In the genomic region with DNA sequence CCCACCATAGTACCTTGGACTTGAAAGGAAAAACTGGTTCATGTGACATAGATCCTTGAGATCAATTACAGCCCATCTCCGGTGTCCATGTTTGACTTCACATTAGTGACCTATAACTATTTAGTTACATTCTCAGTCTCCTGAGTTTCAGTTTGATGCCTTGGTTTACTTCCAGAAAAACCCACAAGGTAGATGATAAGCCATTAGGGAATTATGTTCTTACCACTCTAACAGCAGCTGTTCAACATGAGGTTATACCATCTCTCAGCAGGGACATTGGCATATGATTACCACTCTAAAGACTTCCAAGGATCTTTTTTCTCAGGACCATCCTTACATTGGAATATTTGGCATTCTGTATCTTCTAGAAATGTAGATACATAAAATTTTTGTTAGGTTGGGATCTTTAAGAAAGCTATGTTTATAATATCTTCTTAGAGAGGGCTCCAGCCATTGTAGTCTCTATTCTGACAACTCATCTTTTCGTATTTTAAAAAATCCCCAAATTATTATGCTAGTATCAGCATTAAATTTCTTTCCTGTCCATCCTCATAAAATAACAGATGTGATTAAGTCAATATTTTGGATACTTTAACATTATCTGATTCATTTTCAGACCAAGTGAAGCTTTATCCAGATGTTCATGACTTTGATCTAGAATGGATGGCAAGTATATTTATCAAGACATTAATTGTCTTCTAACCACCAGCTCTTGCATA, we compare ENCODE assay signal across 17 cellular contexts.
DNase-seq lines count a peak whose midpoint lies in the region; ATAC-seq, FAIRE-seq and TF ChIP-seq lines count a peak whose summit lies in the region.
"Had no signal": no experiment of that assay in that cellular context is flagged by ENCODE, and none has a peak within 500 bp of the region (broad histone marks: within the 10 kb centered on the region; RNA-seq: fewer than 3 reads in every experiment).

No MANE protein-coding gene starts in this region.

- H4K8ac ChIP-seq in trophoblast cell (ENCODE audit: low read depth, low read length): no peak overlapping the region

- no peak for ATAC-seq in activated CD8-positive, alpha-beta T cell treated with anti-CD3 and anti-CD28 coated beads for 36 hours
- ATAC-seq: GM12878, HCT116 had no signal

- H2AFZ ChIP-seq in trophoblast cell (ENCODE audit: insufficient read depth, low read length, poor library complexity): no peak overlapping the region

- CTCF ChIA-PET in activated CD8-positive, alpha-beta T cell treated with anti-CD3 and anti-CD28 coated beads for 36 hours (lab: Charles Lee): no interaction called here

- H3K27me3 ChIP-seq in trophoblast cell (ENCODE audit: insufficient read depth, low read length): no peaks in the 10 kb centered on the region
- H3K27me3 ChIP-seq: BLaER1 treated with 17β-estradiol and CSF1 and Interleukin-3, amounts not matched to agents 10 nM and 100 nM had no signal

- no peaks in the 10 kb centered on the region for H3K9me3 Mint-ChIP-seq in activated CD8-positive, alpha-beta T cell treated with anti-CD3 and anti-CD28 coated beads for 36 hours

- H3K4me3 ChIP-seq in trophoblast cell (ENCODE audit: low read depth, low read length): no peak overlapping the region
- no peak overlapping the region for H3K4me3 ChIP-seq in kidney (ENCODE audit: low read length in 2 of 2)
- H3K4me3 ChIP-seq: BLaER1 treated with 17β-estradiol and CSF1 and Interleukin-3, amounts not matched to agents 10 nM and 100 nM; GM12878 had no signal

- H2BK12ac ChIP-seq in trophoblast cell (ENCODE audit: low read length): no peak overlapping the region

- H4K91ac ChIP-seq in trophoblast cell (ENCODE audit: low read depth, low read length): no peak overlapping the region

- peaks cover 2% of the 10 kb centered on the region for H3K79me1 ChIP-seq in trophoblast cell (ENCODE audit: low read length)

- no peak overlapping the region for H3K4me3 Mint-ChIP-seq in activated CD8-positive, alpha-beta T cell treated with anti-CD3 and anti-CD28 coated beads for 36 hours

- no peak overlapping the region for H3K4me2 ChIP-seq in trophoblast cell (ENCODE audit: low read length)
- H3K4me2 ChIP-seq: BLaER1 treated with 17β-estradiol and CSF1 and Interleukin-3, amounts not matched to agents 10 nM and 100 nM had no signal

- no peaks in the 10 kb centered on the region for H3K36me3 Mint-ChIP-seq in activated CD8-positive, alpha-beta T cell treated with anti-CD3 and anti-CD28 coated beads for 36 hours (ENCODE audit: low read depth)

- no peak overlapping the region for H4K12ac ChIP-seq in trophoblast cell (ENCODE audit: low read depth, low read length)

- no peaks in the 10 kb centered on the region for H3K27me3 Mint-ChIP-seq in activated CD8-positive, alpha-beta T cell treated with anti-CD3 and anti-CD28 coated beads for 36 hours

- no peak overlapping the region for H2BK120ac ChIP-seq in trophoblast cell (ENCODE audit: insufficient read depth, low read length, poor library complexity)

- POLR2A ChIA-PET in activated CD8-positive, alpha-beta T cell treated with anti-CD3 and anti-CD28 coated beads for 36 hours (lab: Charles Lee): no interaction called here

- H3K27ac ChIP-seq in trophoblast cell (ENCODE audit: low read depth, low read length) (peak overlapping the region; percentile 25), kidney (ENCODE audit: low read depth in 2 of 2, low read length in 2 of 2) (no peak overlapping the region)
- H3K27ac ChIP-seq: BLaER1 treated with 17β-estradiol and CSF1 and Interleukin-3, amounts not matched to agents 10 nM and 100 nM had no signal

- no peak overlapping the region for H3K23ac ChIP-seq in trophoblast cell (ENCODE audit: low read length)

- peaks cover 3 to 7% of the 10 kb centered on the region in 2 experiments for H3K4me1 ChIP-seq in trophoblast cell (ENCODE audit: control insufficient read depth in 1 of 2, insufficient read depth in 2 of 2, low read length in 2 of 2)
- H3K4me1 ChIP-seq in kidney (ENCODE audit: control insufficient read depth in 1 of 2, insufficient read depth in 1 of 2, low read depth in 1 of 2, low read length in 2 of 2): peaks cover 0 to 7% of the 10 kb centered on the region in 2 donors
- H3K4me1 ChIP-seq: BLaER1 treated with 17β-estradiol and CSF1 and Interleukin-3, amounts not matched to agents 10 nM and 100 nM had no signal

- H3K79me2 ChIP-seq in trophoblast cell (ENCODE audit: control insufficient read depth, insufficient read depth, low read length, poor library complexity): no peaks in the 10 kb centered on the region

- no peak overlapping the region for H3K18ac ChIP-seq in trophoblast cell (ENCODE audit: low read length)

- H3K4ac ChIP-seq in trophoblast cell (ENCODE audit: low read depth, low read length): no peak overlapping the region

- H3K36me3 ChIP-seq in trophoblast cell (ENCODE audit: control insufficient read depth in 1 of 2, insufficient read depth in 2 of 2, low read length in 2 of 2) (no peaks in the 10 kb centered on the region), kidney (ENCODE audit: control insufficient read depth in 1 of 2, insufficient read depth in 2 of 2, low read length in 2 of 2) (no peaks in the 10 kb centered on the region)
- H3K36me3 ChIP-seq: BLaER1 treated with 17β-estradiol and CSF1 and Interleukin-3, amounts not matched to agents 10 nM and 100 nM had no signal

- DNase-seq in Daoy (ENCODE audit: low read depth) (peak; percentile 4), RCC 7860 (ENCODE audit: low spot score) (peak; percentile 59), trophoblast cell (no peak), kidney (no peak), NCI-H1105 treated with DMSO at 0.1 percent for 48 hours (lab: John Stamatoyannopoulos, UW) (no peak), NCI-H446 treated with DMSO at 0.1 percent for 48 hours (lab: John Stamatoyannopoulos, UW) (no peak)
- no peak for DNase-seq in activated CD8-positive, alpha-beta T cell treated with anti-CD3 and anti-CD28 coated beads for 36 hours
- DNase-seq: DMS153, NCI-H1436 treated with DMSO at 0.1 percent for 48 hours, NCI-H2081 treated with DMSO at 0.1 percent for 48 hours, NCI-H446, NCI-H748 treated with DMSO at 0.1 percent for 48 hours, SHP77 had no signal

- H3K14ac ChIP-seq in trophoblast cell (ENCODE audit: low read length): no peak overlapping the region

- H3K9me3 ChIP-seq in trophoblast cell (ENCODE audit: insufficient read depth, low read depth, low read length) (no peaks in the 10 kb centered on the region), kidney (ENCODE audit: control insufficient read depth in 1 of 2, low read length in 2 of 2) (no peaks in the 10 kb centered on the region)
- H3K9me3 ChIP-seq: BLaER1 treated with 17β-estradiol and CSF1 and Interleukin-3, amounts not matched to agents 10 nM and 100 nM had no signal

- TF ChIP-seq CTCF in kidney (IDR thresholded peaks at IDR 0.05; ENCODE audit: borderline replicate concordance, extremely low read depth, insufficient read depth): no peak
- TF ChIP-seq CTCF in activated CD8-positive, alpha-beta T cell treated with anti-CD3 and anti-CD28 coated beads for 36 hours (IDR thresholded peaks at IDR 0.05): no peak

- intact Hi-C loops in kidney (cut with DNase I): no loop called here
- intact Hi-C loops in activated CD8-positive, alpha-beta T cell treated with anti-CD3 and anti-CD28 coated beads for 36 hours (cut with micrococcal nuclease): no loop called here

- H3K9ac ChIP-seq in trophoblast cell (ENCODE audit: low read length) (no peak overlapping the region), kidney (ENCODE audit: low read length in 2 of 2) (no peak overlapping the region)
- H3K9ac ChIP-seq: BLaER1 treated with 17β-estradiol and CSF1 and Interleukin-3, amounts not matched to agents 10 nM and 100 nM had no signal

- H3K4me1 Mint-ChIP-seq in activated CD8-positive, alpha-beta T cell treated with anti-CD3 and anti-CD28 coated beads for 36 hours (ENCODE audit: low read depth): no peaks in the 10 kb centered on the region

- FAIRE-seq in RCC 7860 (lab: Jason Lieb, UNC) (peak; percentile 92), endometrium (lab: Jason Lieb, UNC) (peak; percentile 83), kidney (lab: Jason Lieb, UNC) (no peak)
- FAIRE-seq: GM12878 had no signal

- H2AK5ac ChIP-seq in trophoblast cell (ENCODE audit: low read length): no peak overlapping the region

- no peak overlapping the region for H3K27ac Mint-ChIP-seq in activated CD8-positive, alpha-beta T cell treated with anti-CD3 and anti-CD28 coated beads for 36 hours

- no CpG with 5 or more reads among the region's 2 CpGs for WGBS in trophoblast cell (ENCODE audit: extremely low coverage, insufficient coverage, insufficient read length)

- H2BK5ac ChIP-seq in trophoblast cell (ENCODE audit: low read depth, low read length, poor library complexity): no peak overlapping the region

Comparison
In these comparisons a context has a peak if more than half of its experiments do, and no peak if none do; other contexts are left out.
1. DNase-seq: peak in Daoy (single experiment) and RCC 7860 (single experiment); none in trophoblast cell (0 of 2), kidney (single experiment), NCI-H1105 treated with DMSO at 0.1 percent for 48 hours (single experiment), activated CD8-positive, alpha-beta T cell treated with anti-CD3 and anti-CD28 coated beads for 36 hours (single experiment) and NCI-H446 treated with DMSO at 0.1 percent for 48 hours (single experiment).